ENCODE assay signal across 9 cellular contexts in the genomic region with DNA sequence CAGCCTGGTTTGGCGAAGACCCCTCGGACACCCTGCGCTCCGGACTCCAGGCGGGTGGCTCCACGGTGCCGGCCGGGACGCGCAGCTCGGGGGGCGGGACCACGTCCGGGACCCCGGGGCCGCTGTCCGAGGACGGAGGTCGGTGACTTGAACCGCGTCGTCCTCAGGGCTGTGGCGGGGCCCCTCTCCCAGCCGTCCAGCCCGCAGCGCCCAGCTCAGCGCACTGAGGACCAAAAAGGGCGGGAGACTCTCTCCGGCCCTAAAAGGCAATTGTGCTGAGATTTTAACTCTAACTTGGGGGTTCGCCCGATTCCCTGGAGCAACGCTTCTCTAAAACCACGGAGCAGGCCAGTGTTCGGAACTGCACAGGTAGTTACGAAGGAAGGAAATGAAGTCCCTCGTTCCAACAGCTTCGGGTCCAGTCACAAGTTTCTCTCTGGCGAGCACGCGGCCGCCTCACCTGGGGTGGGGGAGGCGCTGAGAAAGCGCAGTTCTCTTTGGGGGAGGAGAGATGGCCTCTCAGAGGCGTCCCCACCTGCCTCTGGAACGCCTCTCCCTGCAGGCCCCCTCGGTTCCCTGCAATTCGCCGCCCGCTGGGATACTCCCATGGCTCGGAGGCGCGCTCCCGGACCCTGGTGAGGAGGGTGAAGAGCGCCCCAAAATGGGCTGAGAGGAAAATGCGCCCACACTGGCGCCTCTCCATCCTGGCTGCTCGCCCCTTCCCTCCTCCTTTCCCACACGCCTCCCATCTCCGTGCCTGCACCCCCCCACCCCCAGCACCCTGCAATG.
DNase-seq lines count a peak whose midpoint lies in the region; ATAC-seq lines count a peak whose summit lies in the region.
"Had no signal": no experiment of that assay in that cellular context is flagged by ENCODE, and none has a peak within 500 bp of the region (broad histone marks: within the 10 kb centered on the region; RNA-seq: fewer than 3 reads in every experiment).

No MANE protein-coding gene starts in this region.

- H3K4me1 Mint-ChIP-seq in stimulated activated naive B cell treated with anti-CD40 and anti-IgM and Interleukin-4, amounts not matched to agents 10 μg/mL and 1 μg/mL and 100 μg/mL, for 72 hours = peaks cover 13 to 14% of the 10 kb centered on the region in 2 donors

- peak overlapping the region; percentile 47 for H3K27ac Mint-ChIP-seq in stimulated activated naive B cell treated with anti-CD40 and anti-IgM and Interleukin-4, amounts not matched to agents 10 μg/mL and 1 μg/mL and 100 μg/mL, for 72 hours

- peaks cover 30 to 64% of the 10 kb centered on the region in 2 donors for H3K27me3 Mint-ChIP-seq in stimulated activated naive B cell treated with anti-CD40 and anti-IgM and Interleukin-4, amounts not matched to agents 10 μg/mL and 1 μg/mL and 100 μg/mL, for 72 hours

- no peaks in the 10 kb centered on the region for H3K36me3 Mint-ChIP-seq in stimulated activated naive B cell treated with anti-CD40 and anti-IgM and Interleukin-4, amounts not matched to agents 10 μg/mL and 1 μg/mL and 100 μg/mL, for 72 hours

- no peak overlapping the region for H3K9ac ChIP-seq in iPS-20b (ENCODE audit: low read depth, low read length)

- H3K27ac ChIP-seq in SJSA1 (no peak overlapping the region), iPS-20b (ENCODE audit: low read length) (no peak overlapping the region)

- H3K9me3 Mint-ChIP-seq in stimulated activated naive B cell treated with anti-CD40 and anti-IgM and Interleukin-4, amounts not matched to agents 10 μg/mL and 1 μg/mL and 100 μg/mL, for 72 hours = no peaks in the 10 kb centered on the region

- H3K9me3 ChIP-seq in SJSA1 (replicated peaks) = peaks cover 4% of the 10 kb centered on the region; the same call in 1 of the 2 replicates
- peaks cover 30% of the 10 kb centered on the region for H3K9me3 ChIP-seq in iPS-20b (ENCODE audit: insufficient read depth, low read depth, low read length)

- H3K4me3 ChIP-seq in SJSA1 (peak overlapping the region; percentile 45), iPS-20b (ENCODE audit: low read length) (peak overlapping the region; percentile 30; the same call in 1 of the 2 replicates)

- no peaks in the 10 kb centered on the region for H3K4me1 ChIP-seq in SJSA1 (replicated peaks)
- no peaks in the 10 kb centered on the region for H3K4me1 ChIP-seq in iPS-20b (ENCODE audit: insufficient read depth, low read length)

- H3K4me3 Mint-ChIP-seq in stimulated activated naive B cell treated with anti-CD40 and anti-IgM and Interleukin-4, amounts not matched to agents 10 μg/mL and 1 μg/mL and 100 μg/mL, for 72 hours = no peak overlapping the region

- peak; percentile 52 for DNase-seq in activated CD8-positive, alpha-beta memory T cell treated with anti-CD3 and anti-CD28 coated beads, Interleukin-2, amount 50 U/mL, for 48 hours
- DNase-seq in activated CD8-positive, alpha-beta memory T cell treated with anti-CD3 and anti-CD28 coated beads for 24 hours = no peak
- DNase-seq in SJSA1 (ENCODE audit: low read depth in 1 of 2, low spot score in 2 of 2) = peak in 1 of 2 experiments; percentile 28
- no peak for DNase-seq in stimulated activated naive B cell treated with anti-CD40 and anti-IgM and Interleukin-4, amounts not matched to agents 10 μg/mL and 1 μg/mL and 100 μg/mL, for 72 hours
- DNase-seq: T-helper 9 cell had no signal

- H3K27me3 ChIP-seq in SJSA1 (replicated peaks) = no peaks in the 10 kb centered on the region
- H3K27me3 ChIP-seq in iPS-20b (ENCODE audit: insufficient read depth, low read length) = peaks cover 96% of the 10 kb centered on the region

- H3K36me3 ChIP-seq in SJSA1 (no peaks in the 10 kb centered on the region), iPS-20b (ENCODE audit: insufficient read depth, low read depth, low read length) (no peaks in the 10 kb centered on the region)

- ATAC-seq in stimulated activated naive B cell treated with anti-CD40 and anti-IgM and Interleukin-4, amounts not matched to agents 10 μg/mL and 1 μg/mL and 100 μg/mL, for 72 hours (replicated peaks) = no peak
- ATAC-seq in HG03135 (IDR thresholded peaks at IDR 0.05; ENCODE audit: unreplicated experiment) = no peak
- no peak for ATAC-seq in HG02840 (IDR thresholded peaks at IDR 0.05; ENCODE audit: low FRiP score, unreplicated experiment)
- ATAC-seq in GM19324 (IDR thresholded peaks at IDR 0.05; ENCODE audit: low FRiP score, unreplicated experiment) = no peak
